Comparison of ENCODE assay signal across 15 cellular contexts in the genomic region with DNA sequence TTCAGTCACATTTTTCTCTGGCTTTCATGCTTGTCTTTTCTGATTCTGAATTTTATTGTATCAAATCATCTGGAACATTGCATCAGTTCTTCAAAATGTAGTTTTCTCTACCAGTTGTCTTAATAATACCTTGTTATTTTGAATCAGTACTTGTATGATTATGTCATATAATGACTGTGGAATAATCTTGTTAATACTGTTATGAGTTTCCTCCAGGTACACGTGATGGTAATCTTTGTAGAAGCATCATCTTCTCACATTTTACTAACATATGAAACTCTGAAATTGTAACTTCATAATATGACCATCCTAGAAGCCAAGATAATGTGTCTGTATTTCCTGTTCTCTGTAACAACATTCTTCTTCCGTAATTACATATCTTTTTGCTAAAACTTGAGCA.
A peak's percentile ranks its signal among the peaks of the same experiment; 100 is the strongest.
DNase-seq lines count a peak whose midpoint lies in the region; ATAC-seq, FAIRE-seq and TF ChIP-seq lines count a peak whose summit lies in the region.
"Had no signal": no experiment of that assay in that cellular context is flagged by ENCODE, and none has a peak within 500 bp of the region (broad histone marks: within the 10 kb centered on the region; RNA-seq: fewer than 3 reads in every experiment).

No MANE protein-coding gene starts in this region.

- intact Hi-C loops in natural killer cell (cut with micrococcal nuclease) (no loop called here), GM12878 (cut with micrococcal nuclease; ENCODE audit: unreplicated experiment) (no loop called here), mammary epithelial cell (cut with micrococcal nuclease) (no loop called here)

- no peak for TF ChIP-seq CTCF in natural killer cell (IDR thresholded peaks at IDR 0.05)
- no peak for TF ChIP-seq CTCF in GM12878 (IDR thresholded peaks at IDR 0.05 in 2 of 3, conservative IDR thresholded peaks at IDR 0.05 in 1 of 3; ENCODE audit: control insufficient read depth in 2 of 3, extremely low read depth in 1 of 3, insufficient read depth in 1 of 3, low read depth in 3 of 3, low read length in 3 of 3)
- no peak for TF ChIP-seq CTCF in nephron progenitor cell (IDR thresholded peaks at IDR 0.05)
- TF ChIP-seq CTCF in mammary epithelial cell (conservative IDR thresholded peaks at IDR 0.05 in 1 of 2, IDR thresholded peaks at IDR 0.05 in 1 of 2; ENCODE audit: extremely low read depth in 1 of 2, insufficient read depth in 1 of 2, low read depth in 1 of 2, low read length in 2 of 2), result no peak

- H2AFZ ChIP-seq in GM12878 (ENCODE audit: control insufficient read depth, low read depth, low read length) (no peak overlapping the region), mammary epithelial cell (ENCODE audit: low read depth, low read length) (no peak overlapping the region)

- H3K36me3 ChIP-seq in GM12878 (ENCODE audit: control insufficient read depth in 2 of 2, insufficient read depth in 2 of 2, low read length in 1 of 2) (peaks cover 0 to 1% of the 10 kb centered on the region in 2 experiments; a peak in 2 of 4 replicates), mammary epithelial cell (ENCODE audit: insufficient read depth, low read length) (peaks cover 2% of the 10 kb centered on the region)
- H3K36me3 ChIP-seq in CD8-positive, alpha-beta memory T cell (ENCODE audit: insufficient read depth, low read length), result no peaks in the 10 kb centered on the region

- H3K4me1 ChIP-seq in GM12878 (ENCODE audit: control insufficient read depth, insufficient read depth, low read length) (no peaks in the 10 kb centered on the region), mammary epithelial cell (ENCODE audit: insufficient read depth, low read length) (peaks cover 27% of the 10 kb centered on the region)
- H3K4me1 ChIP-seq in CD8-positive, alpha-beta memory T cell (ENCODE audit: insufficient read depth, low read length), result no peaks in the 10 kb centered on the region

- WGBS in GM12878 (ENCODE audit: insufficient coverage, insufficient replicate concordance, low lambda C conversion rate, missing lambda C conversion rate), result 65% methylated on average over 2 of the region's 2 CpGs
- WGBS in mammary epithelial cell (ENCODE audit: low coverage, missing lambda C conversion rate), result 100% methylated on average over 2 of the region's 2 CpGs

- no peaks in the 10 kb centered on the region for H3K9me3 ChIP-seq in GM12878 (replicated peaks; ENCODE audit: control insufficient read depth, insufficient read depth, low read length)
- no peaks in the 10 kb centered on the region for H3K9me3 ChIP-seq in mammary epithelial cell (replicated peaks; ENCODE audit: insufficient read depth, low read length)
- no peaks in the 10 kb centered on the region for H3K9me3 ChIP-seq in CD8-positive, alpha-beta memory T cell (ENCODE audit: low read length)

- peaks cover 14% of the 10 kb centered on the region for H3K36me3 Mint-ChIP-seq in natural killer cell treated with Interleukin-12 subunit alpha and Interleukin-12 subunit beta and Interleukin-15 and Interleukin-18, amount 100 ng/mL, for 72 hours
- peaks cover 15% of the 10 kb centered on the region for H3K36me3 Mint-ChIP-seq in natural killer cell
- H3K36me3 Mint-ChIP-seq in nephron progenitor cell (ENCODE audit: low read depth), result peaks cover 63% of the 10 kb centered on the region
- peaks cover 0 to 27% (median 6%) of the 10 kb centered on the region in 3 donors for H3K36me3 Mint-ChIP-seq in CD8-positive, alpha-beta memory T cell

- dilution Hi-C loops in mammary epithelial cell (cut with HindIII; ENCODE audit: low sequenced_read_pairs), result no loop called here

- no peak for FAIRE-seq in GM12878 (lab: Jason Lieb, UNC)
- FAIRE-seq: A204.1, H1 had no signal

- H3K9ac ChIP-seq in GM12878 (ENCODE audit: control insufficient read depth, insufficient read depth, low read length) (no peak overlapping the region), mammary epithelial cell (ENCODE audit: insufficient read depth, low read length) (no peak overlapping the region)

- peaks cover 17 to 22% of the 10 kb centered on the region in 2 donors for H3K4me1 Mint-ChIP-seq in natural killer cell treated with Interleukin-12 subunit alpha and Interleukin-12 subunit beta and Interleukin-15 and Interleukin-18, amount 100 ng/mL, for 72 hours (ENCODE audit: low read depth in 2 of 2)
- H3K4me1 Mint-ChIP-seq in natural killer cell (peaks cover 4 to 18% of the 10 kb centered on the region in 2 donors), nephron progenitor cell (peaks cover 14% of the 10 kb centered on the region)
- H3K4me1 Mint-ChIP-seq in CD8-positive, alpha-beta memory T cell, result peaks cover 4 to 10% (median 4%) of the 10 kb centered on the region in 3 donors
- H3K4me1 Mint-ChIP-seq: H9 had no signal

- POLR2A ChIA-PET in GM12878 (lab: Charles Lee), result no interaction called here
- POLR2A ChIA-PET in CD8-positive, alpha-beta memory T cell (lab: Charles Lee), result no interaction called here

- no peaks in the 10 kb centered on the region for H3K9me3 Mint-ChIP-seq in natural killer cell treated with Interleukin-12 subunit alpha and Interleukin-12 subunit beta and Interleukin-15 and Interleukin-18, amount 100 ng/mL, for 72 hours
- no peaks in the 10 kb centered on the region for H3K9me3 Mint-ChIP-seq in natural killer cell
- H3K9me3 Mint-ChIP-seq in nephron progenitor cell, result peaks cover 4% of the 10 kb centered on the region
- no peaks in the 10 kb centered on the region for H3K9me3 Mint-ChIP-seq in CD8-positive, alpha-beta memory T cell
- H3K9me3 Mint-ChIP-seq: CD4-positive, alpha-beta T cell; H9 had no signal

- no peak for TF ChIP-seq POLR2A in GM12878 (IDR thresholded peaks at IDR 0.05; ENCODE audit: low read depth, low read length)

- H3K4me2 ChIP-seq in GM12878 (ENCODE audit: control insufficient read depth, insufficient read depth) (no peak overlapping the region), mammary epithelial cell (ENCODE audit: insufficient read depth, low read depth, low read length) (no peak overlapping the region)

- ATAC-seq in natural killer cell treated with Interleukin-12 subunit alpha and Interleukin-12 subunit beta and Interleukin-15 and Interleukin-18, amount 100 ng/mL, for 72 hours, result peak in 1 of 2 donors; percentile 63
- ATAC-seq in natural killer cell (no peak), GM12878 (no peak)

- DNase-seq in natural killer cell treated with Interleukin-12 subunit alpha and Interleukin-12 subunit beta and Interleukin-15 and Interleukin-18, amount 100 ng/mL, for 72 hours (ENCODE audit: low spot score), result no peak
- DNase-seq in natural killer cell (no peak), GM12878 (ENCODE audit: low read depth, low spot score) (no peak), nephron progenitor cell (no peak), mammary epithelial cell (no peak)
- no peak for DNase-seq in CD8-positive, alpha-beta memory T cell
- DNase-seq: AML-193; CD4-positive, alpha-beta T cell; DMS153; DMS79; GF-D8; H9 had no signal

- H3K27ac Mint-ChIP-seq in natural killer cell treated with Interleukin-12 subunit alpha and Interleukin-12 subunit beta and Interleukin-15 and Interleukin-18, amount 100 ng/mL, for 72 hours, result peak overlapping the region in 1 of 2 donors; percentile 73
- no peak overlapping the region for H3K27ac Mint-ChIP-seq in natural killer cell
- H3K27ac Mint-ChIP-seq in nephron progenitor cell, result peak overlapping the region; percentile 10
- H3K27ac Mint-ChIP-seq in CD8-positive, alpha-beta memory T cell, result peak overlapping the region in 2 of 8 donors; percentile 39 to 51
- H3K27ac Mint-ChIP-seq: CD4-positive, alpha-beta T cell had no signal

- CTCF ChIA-PET in GM12878 (lab: Yijun Ruan, JAX), result no interaction called here
- CTCF ChIA-PET in mammary epithelial cell (lab: Charles Lee; ENCODE audit: low non-redundant PET), result no interaction called here
- CTCF ChIA-PET in CD8-positive, alpha-beta memory T cell (lab: Charles Lee), result no interaction called here

- H3K79me2 ChIP-seq in GM12878 (ENCODE audit: control insufficient read depth, insufficient read depth, low read length) (no peaks in the 10 kb centered on the region), mammary epithelial cell (ENCODE audit: insufficient read depth, low read length) (peaks cover 4% of the 10 kb centered on the region)

- in situ Hi-C loops in GM12878 (cut with MboI), result no loop called here
- in situ Hi-C loops in mammary epithelial cell (cut with MboI; ENCODE audit: low sequenced_read_pairs in 2 of 2), result no loop called here

- peak overlapping the region; percentile 54 for H3K4me3 Mint-ChIP-seq in natural killer cell treated with Interleukin-12 subunit alpha and Interleukin-12 subunit beta and Interleukin-15 and Interleukin-18, amount 100 ng/mL, for 72 hours
- H3K4me3 Mint-ChIP-seq in natural killer cell (no peak overlapping the region), nephron progenitor cell (no peak overlapping the region)
- no peak overlapping the region for H3K4me3 Mint-ChIP-seq in CD8-positive, alpha-beta memory T cell
- H3K4me3 Mint-ChIP-seq: CD4-positive, alpha-beta T cell; H9 had no signal

- H3K27me3 ChIP-seq in GM12878 (replicated peaks in 1 of 2; ENCODE audit: control insufficient read depth in 2 of 2, insufficient read depth in 2 of 2, low read length in 1 of 2) (no peaks in the 10 kb centered on the region), mammary epithelial cell (ENCODE audit: insufficient read depth, low read length) (no peaks in the 10 kb centered on the region)
- H3K27me3 ChIP-seq in CD8-positive, alpha-beta memory T cell (ENCODE audit: insufficient read depth, low read length, poor library complexity, severe bottlenecking), result no peaks in the 10 kb centered on the region

- TF ChIP-seq EP300 in GM12878 (IDR thresholded peaks at IDR 0.05; ENCODE audit: borderline replicate concordance in 1 of 2, control insufficient read depth in 1 of 2, low read depth in 2 of 2, low read length in 2 of 2), result no peak

- TF ChIP-seq RAD21 in GM12878 (IDR thresholded peaks at IDR 0.05; ENCODE audit: insufficient read depth, low read depth, low read length), result no peak

- H3K4me3 ChIP-seq in GM12878 (no peak overlapping the region), mammary epithelial cell (replicated peaks in 1 of 3; ENCODE audit: insufficient read depth in 1 of 3, low read depth in 2 of 3, low read length in 3 of 3) (no peak overlapping the region)
- H3K4me3 ChIP-seq in CD8-positive, alpha-beta memory T cell (ENCODE audit: low read length), result no peak overlapping the region

- H4K20me1 ChIP-seq in GM12878 (ENCODE audit: control insufficient read depth, insufficient read depth) (no peaks in the 10 kb centered on the region), mammary epithelial cell (ENCODE audit: insufficient read depth, low read length) (no peaks in the 10 kb centered on the region)

- no TSS peak for BruUV-seq in GM12878 (replicated peaks; lab: Mats Ljungman, UMichigan)
- no TSS peak for BruUV-seq in mammary epithelial cell (replicated peaks; lab: Mats Ljungman, UMichigan)

- RAD21 ChIA-PET in GM12878 (lab: Charles Lee; ENCODE audit: unreplicated experiment), result no interaction called here

- SMC1A ChIA-PET in GM12878 (lab: Charles Lee; ENCODE audit: uncharacterized antibody, unreplicated experiment), result no interaction called here

- no peak overlapping the region for H3K27ac ChIP-seq in GM12878 (ENCODE audit: control insufficient read depth, insufficient read depth)
- H3K27ac ChIP-seq in mammary epithelial cell (ENCODE audit: insufficient read depth, low read depth, low read length), result no peak overlapping the region
- no peak overlapping the region for H3K27ac ChIP-seq in CD8-positive, alpha-beta memory T cell (ENCODE audit: low read depth, low read length)
- H3K27ac ChIP-seq: C4-2B had no signal

- H3K27me3 Mint-ChIP-seq in natural killer cell treated with Interleukin-12 subunit alpha and Interleukin-12 subunit beta and Interleukin-15 and Interleukin-18, amount 100 ng/mL, for 72 hours, result no peaks in the 10 kb centered on the region
- no peaks in the 10 kb centered on the region for H3K27me3 Mint-ChIP-seq in natural killer cell (ENCODE audit: low read depth in 2 of 2)
- H3K27me3 Mint-ChIP-seq in nephron progenitor cell (ENCODE audit: low read depth, poor library complexity), result no peaks in the 10 kb centered on the region
- H3K27me3 Mint-ChIP-seq in CD8-positive, alpha-beta memory T cell, result no peaks in the 10 kb centered on the region
- H3K27me3 Mint-ChIP-seq: CD4-positive, alpha-beta T cell had no signal
